In the genomic region with DNA sequence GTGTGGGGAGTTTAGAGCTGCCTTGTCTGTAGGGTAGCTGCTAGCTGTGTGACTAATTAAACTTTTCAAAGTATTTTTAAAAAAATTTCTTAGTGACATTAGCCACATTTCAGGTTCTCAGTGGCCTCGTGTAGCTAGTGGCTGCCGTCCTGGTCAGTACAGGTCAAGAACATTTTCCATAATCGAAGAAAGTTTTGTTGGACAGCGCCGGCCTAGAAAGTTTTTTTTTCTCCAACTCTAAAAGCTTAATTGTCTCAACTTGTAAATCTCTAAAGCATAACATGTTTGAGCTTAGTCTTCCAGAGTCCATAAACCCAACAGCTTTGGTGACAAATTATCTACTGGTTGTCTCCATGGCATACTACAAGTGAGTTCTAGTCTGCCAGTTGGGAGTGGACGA, we compare ENCODE assay signal across 2 cellular contexts.
TF ChIP-seq lines count a peak whose summit lies in the region.

No MANE protein-coding gene starts in this region.

TF ChIP-seq in SK-N-SH, 30 proteins besides CTCF, POLR2A, EP300 and RAD21:
- TF ChIP-seq, protein P1, sequence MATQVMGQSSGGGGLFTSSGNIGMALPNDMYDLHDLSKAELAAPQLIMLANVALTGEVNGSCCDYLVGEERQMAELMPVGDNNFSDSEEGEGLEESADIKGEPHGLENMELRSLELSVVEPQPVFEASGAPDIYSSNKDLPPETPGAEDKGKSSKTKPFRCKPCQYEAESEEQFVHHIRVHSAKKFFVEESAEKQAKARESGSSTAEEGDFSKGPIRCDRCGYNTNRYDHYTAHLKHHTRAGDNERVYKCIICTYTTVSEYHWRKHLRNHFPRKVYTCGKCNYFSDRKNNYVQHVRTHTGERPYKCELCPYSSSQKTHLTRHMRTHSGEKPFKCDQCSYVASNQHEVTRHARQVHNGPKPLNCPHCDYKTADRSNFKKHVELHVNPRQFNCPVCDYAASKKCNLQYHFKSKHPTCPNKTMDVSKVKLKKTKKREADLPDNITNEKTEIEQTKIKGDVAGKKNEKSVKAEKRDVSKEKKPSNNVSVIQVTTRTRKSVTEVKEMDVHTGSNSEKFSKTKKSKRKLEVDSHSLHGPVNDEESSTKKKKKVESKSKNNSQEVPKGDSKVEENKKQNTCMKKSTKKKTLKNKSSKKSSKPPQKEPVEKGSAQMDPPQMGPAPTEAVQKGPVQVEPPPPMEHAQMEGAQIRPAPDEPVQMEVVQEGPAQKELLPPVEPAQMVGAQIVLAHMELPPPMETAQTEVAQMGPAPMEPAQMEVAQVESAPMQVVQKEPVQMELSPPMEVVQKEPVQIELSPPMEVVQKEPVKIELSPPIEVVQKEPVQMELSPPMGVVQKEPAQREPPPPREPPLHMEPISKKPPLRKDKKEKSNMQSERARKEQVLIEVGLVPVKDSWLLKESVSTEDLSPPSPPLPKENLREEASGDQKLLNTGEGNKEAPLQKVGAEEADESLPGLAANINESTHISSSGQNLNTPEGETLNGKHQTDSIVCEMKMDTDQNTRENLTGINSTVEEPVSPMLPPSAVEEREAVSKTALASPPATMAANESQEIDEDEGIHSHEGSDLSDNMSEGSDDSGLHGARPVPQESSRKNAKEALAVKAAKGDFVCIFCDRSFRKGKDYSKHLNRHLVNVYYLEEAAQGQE (IDR thresholded peaks at IDR 0.05; ENCODE audit: low read depth, low read length): peak; percentile 77
- TF ChIP-seq, protein P2, sequence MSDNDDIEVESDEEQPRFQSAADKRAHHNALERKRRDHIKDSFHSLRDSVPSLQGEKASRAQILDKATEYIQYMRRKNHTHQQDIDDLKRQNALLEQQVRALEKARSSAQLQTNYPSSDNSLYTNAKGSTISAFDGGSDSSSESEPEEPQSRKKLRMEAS (IDR thresholded peaks at IDR 0.05; ENCODE audit: low read depth): no peak
- TF ChIP-seq RCOR1 (IDR thresholded peaks at IDR 0.05; ENCODE audit: low read length): no peak

TF ChIP-seq in GM23338, 12 proteins besides CTCF, POLR2A, EP300 and RAD21 (continued from another document):
- TF ChIP-seq, protein P3, sequence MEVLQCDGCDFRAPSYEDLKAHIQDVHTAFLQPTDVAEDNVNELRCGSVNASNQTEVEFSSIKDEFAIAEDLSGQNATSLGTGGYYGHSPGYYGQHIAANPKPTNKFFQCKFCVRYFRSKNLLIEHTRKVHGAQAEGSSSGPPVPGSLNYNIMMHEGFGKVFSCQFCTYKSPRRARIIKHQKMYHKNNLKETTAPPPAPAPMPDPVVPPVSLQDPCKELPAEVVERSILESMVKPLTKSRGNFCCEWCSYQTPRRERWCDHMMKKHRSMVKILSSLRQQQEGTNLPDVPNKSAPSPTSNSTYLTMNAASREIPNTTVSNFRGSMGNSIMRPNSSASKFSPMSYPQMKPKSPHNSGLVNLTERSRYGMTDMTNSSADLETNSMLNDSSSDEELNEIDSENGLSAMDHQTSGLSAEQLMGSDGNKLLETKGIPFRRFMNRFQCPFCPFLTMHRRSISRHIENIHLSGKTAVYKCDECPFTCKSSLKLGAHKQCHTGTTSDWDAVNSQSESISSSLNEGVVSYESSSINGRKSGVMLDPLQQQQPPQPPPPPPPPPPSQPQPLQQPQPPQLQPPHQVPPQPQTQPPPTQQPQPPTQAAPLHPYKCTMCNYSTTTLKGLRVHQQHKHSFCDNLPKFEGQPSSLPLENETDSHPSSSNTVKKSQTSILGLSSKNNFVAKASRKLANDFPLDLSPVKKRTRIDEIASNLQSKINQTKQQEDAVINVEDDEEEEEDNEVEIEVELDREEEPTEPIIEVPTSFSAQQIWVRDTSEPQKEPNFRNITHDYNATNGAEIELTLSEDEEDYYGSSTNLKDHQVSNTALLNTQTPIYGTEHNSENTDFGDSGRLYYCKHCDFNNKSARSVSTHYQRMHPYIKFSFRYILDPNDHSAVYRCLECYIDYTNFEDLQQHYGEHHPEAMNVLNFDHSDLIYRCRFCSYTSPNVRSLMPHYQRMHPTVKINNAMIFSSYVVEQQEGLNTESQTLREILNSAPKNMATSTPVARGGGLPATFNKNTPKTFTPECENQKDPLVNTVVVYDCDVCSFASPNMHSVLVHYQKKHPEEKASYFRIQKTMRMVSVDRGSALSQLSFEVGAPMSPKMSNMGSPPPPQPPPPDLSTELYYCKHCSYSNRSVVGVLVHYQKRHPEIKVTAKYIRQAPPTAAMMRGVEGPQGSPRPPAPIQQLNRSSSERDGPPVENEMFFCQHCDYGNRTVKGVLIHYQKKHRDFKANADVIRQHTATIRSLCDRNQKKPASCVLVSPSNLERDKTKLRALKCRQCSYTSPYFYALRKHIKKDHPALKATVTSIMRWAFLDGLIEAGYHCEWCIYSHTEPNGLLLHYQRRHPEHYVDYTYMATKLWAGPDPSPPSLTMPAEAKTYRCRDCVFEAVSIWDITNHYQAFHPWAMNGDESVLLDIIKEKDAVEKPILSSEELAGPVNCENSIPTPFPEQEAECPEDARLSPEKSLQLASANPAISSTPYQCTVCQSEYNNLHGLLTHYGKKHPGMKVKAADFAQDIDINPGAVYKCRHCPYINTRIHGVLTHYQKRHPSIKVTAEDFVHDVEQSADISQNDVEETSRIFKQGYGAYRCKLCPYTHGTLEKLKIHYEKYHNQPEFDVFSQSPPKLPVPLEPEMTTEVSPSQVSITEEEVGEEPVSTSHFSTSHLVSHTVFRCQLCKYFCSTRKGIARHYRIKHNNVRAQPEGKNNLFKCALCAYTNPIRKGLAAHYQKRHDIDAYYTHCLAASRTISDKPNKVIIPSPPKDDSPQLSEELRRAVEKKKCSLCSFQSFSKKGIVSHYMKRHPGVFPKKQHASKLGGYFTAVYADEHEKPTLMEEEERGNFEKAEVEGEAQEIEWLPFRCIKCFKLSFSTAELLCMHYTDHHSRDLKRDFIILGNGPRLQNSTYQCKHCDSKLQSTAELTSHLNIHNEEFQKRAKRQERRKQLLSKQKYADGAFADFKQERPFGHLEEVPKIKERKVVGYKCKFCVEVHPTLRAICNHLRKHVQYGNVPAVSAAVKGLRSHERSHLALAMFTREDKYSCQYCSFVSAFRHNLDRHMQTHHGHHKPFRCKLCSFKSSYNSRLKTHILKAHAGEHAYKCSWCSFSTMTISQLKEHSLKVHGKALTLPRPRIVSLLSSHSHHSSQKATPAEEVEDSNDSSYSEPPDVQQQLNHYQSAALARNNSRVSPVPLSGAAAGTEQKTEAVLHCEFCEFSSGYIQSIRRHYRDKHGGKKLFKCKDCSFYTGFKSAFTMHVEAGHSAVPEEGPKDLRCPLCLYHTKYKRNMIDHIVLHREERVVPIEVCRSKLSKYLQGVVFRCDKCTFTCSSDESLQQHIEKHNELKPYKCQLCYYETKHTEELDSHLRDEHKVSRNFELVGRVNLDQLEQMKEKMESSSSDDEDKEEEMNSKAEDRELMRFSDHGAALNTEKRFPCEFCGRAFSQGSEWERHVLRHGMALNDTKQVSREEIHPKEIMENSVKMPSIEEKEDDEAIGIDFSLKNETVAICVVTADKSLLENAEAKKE (CRISPR knock-in tag; IDR thresholded peaks at IDR 0.05): no peak
- TF ChIP-seq CREB1 (CRISPR knock-in tag; IDR thresholded peaks at IDR 0.05; ENCODE audit: low read depth) (no peak), POLR2AphosphoS5 (IDR thresholded peaks at IDR 0.05; ENCODE audit: low read depth) (no peak), EZH2phosphoT487 (IDR thresholded peaks at IDR 0.05; ENCODE audit: unreplicated experiment) (no peak), ZNF114 (CRISPR knock-in tag; IDR thresholded peaks at IDR 0.05) (no peak), ZNF331 (CRISPR knock-in tag; IDR thresholded peaks at IDR 0.05; ENCODE audit: low read depth) (no peak), JUNB (IDR thresholded peaks at IDR 0.05; ENCODE audit: unreplicated experiment) (no peak), EZH2 (IDR thresholded peaks at IDR 0.05; ENCODE audit: low read depth, unreplicated experiment) (no peak)
- TF ChIP-seq, protein P1 (IDR thresholded peaks at IDR 0.05; ENCODE audit: unreplicated experiment): no peak
